17 cellular contexts compared by ENCODE assay signal in genomic region chr1:97603776-97604175, GRCh38.
A peak's percentile ranks its signal among the peaks of the same experiment; 100 is the strongest.
DNase-seq lines count a peak whose midpoint lies in the region; ATAC-seq, FAIRE-seq and TF ChIP-seq lines count a peak whose summit lies in the region.
"Had no signal": no experiment of that assay in that cellular context is flagged by ENCODE, and none has a peak within 500 bp of the region (broad histone marks: within the 10 kb centered on the region; RNA-seq: fewer than 3 reads in every experiment).

No MANE protein-coding gene starts in this region.

- no peak overlapping the region for H3K27ac Mint-ChIP-seq in astrocyte (ENCODE audit: unreplicated experiment)
- H3K27ac Mint-ChIP-seq: stimulated activated naive CD8-positive, alpha-beta T cell treated with anti-CD3 and anti-CD28 coated beads, Interleukin-15, Interleukin-2, amounts not matched to agents 100 ng/mL and 50 ng/mL, for 24 hours; T-helper 2 cell treated with Interferon-gamma antibody and Interleukin-4, amounts not matched to agents 5 μg/mL and 100 μg/mL, for 36 hours had no signal

- H3K36me3 Mint-ChIP-seq in astrocyte (ENCODE audit: low read depth, unreplicated experiment): no peaks in the 10 kb centered on the region

- H3K27me3 ChIP-seq in astrocyte (ENCODE audit: insufficient read depth, low read length) (no peaks in the 10 kb centered on the region), psoas muscle (ENCODE audit: insufficient read depth in 3 of 3, low read length in 2 of 3) (no peaks in the 10 kb centered on the region)
- H3K27me3 ChIP-seq: left lung, pancreas had no signal

- H4K20me1 ChIP-seq in astrocyte (ENCODE audit: insufficient read depth, low read length): no peaks in the 10 kb centered on the region

- H3K79me2 ChIP-seq in astrocyte (ENCODE audit: insufficient read depth, low read length): no peaks in the 10 kb centered on the region

- H2AFZ ChIP-seq in astrocyte (ENCODE audit: low read depth, low read length): no peak overlapping the region

- H3K9me3 ChIP-seq in astrocyte (ENCODE audit: insufficient read depth, low read depth, low read length): no peaks in the 10 kb centered on the region
- H3K9me3 ChIP-seq in psoas muscle: no peaks in the 10 kb centered on the region
- H3K9me3 ChIP-seq: left lung, pancreas had no signal

- DNase-seq in D721Med (ENCODE audit: insufficient read length, low spot score) (no peak), astrocyte (ENCODE audit: low read depth) (peak; percentile 37), lung microvascular endothelial cell (ENCODE audit: low read depth in 2 of 2) (peak; percentile 55 to 88), NCI-H2196 treated with DMSO at 0.1 percent for 48 hours (lab: John Stamatoyannopoulos, UW; ENCODE audit: unreplicated experiment) (no peak), NCI-H1694 treated with DMSO at 0.1 percent for 48 hours (lab: John Stamatoyannopoulos, UW) (no peak), psoas muscle (no peak), frontal cortex (ENCODE audit: low spot score in 2 of 2) (no peak)
- DNase-seq in Jurkat, Clone E6-1 (ENCODE audit: low read depth, low spot score): peak; percentile 70
- DNase-seq: activated naive CD4-positive, alpha-beta T cell treated with anti-CD3 and anti-CD28 coated beads, Interleukin-2, amount 50 U/mL, for 16 hours; head of caudate nucleus; left lung; NCI-H1092; pancreas had no signal

- peak overlapping the region; percentile 68 for H3K4me2 ChIP-seq in astrocyte (ENCODE audit: low read length)

- intact Hi-C loops in psoas muscle (cut with DNase I): no loop called here

- FAIRE-seq in D721Med (lab: Jason Lieb, UNC) (peak; percentile 63), astrocyte (lab: Jason Lieb, UNC) (no peak), frontal cortex (lab: Jason Lieb, UNC) (no peak)

- H3K4me1 ChIP-seq in astrocyte (ENCODE audit: insufficient read depth, low read length): no peaks in the 10 kb centered on the region
- H3K4me1 ChIP-seq in psoas muscle: no peaks in the 10 kb centered on the region
- H3K4me1 ChIP-seq: left lung had no signal

- TF ChIP-seq CTCF in D721Med (IDR thresholded peaks at IDR 0.05; ENCODE audit: insufficient read depth, missing control alignments) (no peak), astrocyte (IDR thresholded peaks at IDR 0.05; ENCODE audit: insufficient read depth, low read depth, low read length) (no peak), psoas muscle (IDR thresholded peaks at IDR 0.05) (no peak)

- H3K4me3 Mint-ChIP-seq in astrocyte (ENCODE audit: unreplicated experiment): no peak overlapping the region
- H3K4me3 Mint-ChIP-seq: stimulated activated naive CD8-positive, alpha-beta T cell treated with anti-CD3 and anti-CD28 coated beads, Interleukin-15, Interleukin-2, amounts not matched to agents 100 ng/mL and 50 ng/mL, for 24 hours; T-helper 2 cell treated with Interferon-gamma antibody and Interleukin-4, amounts not matched to agents 5 μg/mL and 100 μg/mL, for 36 hours had no signal

- H3K4me3 ChIP-seq in Jurkat, Clone E6-1 (ENCODE audit: low read length): peak overlapping the region; percentile 34
- H3K4me3 ChIP-seq in astrocyte (ENCODE audit: insufficient read depth, low read depth, low read length) (peak overlapping the region; percentile 17), psoas muscle (no peak overlapping the region)
- H3K4me3 ChIP-seq: coronary artery, left lung, pancreas had no signal

- no peaks in the 10 kb centered on the region for H3K9me3 Mint-ChIP-seq in astrocyte (ENCODE audit: unreplicated experiment)
- H3K9me3 Mint-ChIP-seq: stimulated activated naive CD8-positive, alpha-beta T cell treated with anti-CD3 and anti-CD28 coated beads, Interleukin-15, Interleukin-2, amounts not matched to agents 100 ng/mL and 50 ng/mL, for 24 hours; T-helper 2 cell treated with Interferon-gamma antibody and Interleukin-4, amounts not matched to agents 5 μg/mL and 100 μg/mL, for 36 hours had no signal

- peak overlapping the region; percentile 28 for H3K9ac ChIP-seq in astrocyte (ENCODE audit: low read length)

- H3K36me3 ChIP-seq in astrocyte (ENCODE audit: insufficient read depth, low read length) (no peaks in the 10 kb centered on the region), psoas muscle (ENCODE audit: insufficient read depth in 1 of 2, low read depth in 1 of 2) (no peaks in the 10 kb centered on the region)
- H3K36me3 ChIP-seq: left lung, pancreas had no signal

- WGBS in psoas muscle, 3 donors: 55 to 59% (median 58%) methylated on average over 5 of the region's 5 CpGs

- ATAC-seq in psoas muscle: no peak
- ATAC-seq: left lung had no signal

- H3K27ac ChIP-seq in astrocyte (ENCODE audit: low read depth, low read length) (no peak overlapping the region), psoas muscle (no peak overlapping the region)
- H3K27ac ChIP-seq: C4-2B, coronary artery, left lung, pancreas had no signal

- H3K27me3 Mint-ChIP-seq in astrocyte (ENCODE audit: low read depth, unreplicated experiment): no peaks in the 10 kb centered on the region
- H3K27me3 Mint-ChIP-seq: stimulated activated naive CD8-positive, alpha-beta T cell treated with anti-CD3 and anti-CD28 coated beads, Interleukin-15, Interleukin-2, amounts not matched to agents 100 ng/mL and 50 ng/mL, for 24 hours had no signal

- H3K4me1 Mint-ChIP-seq in astrocyte (ENCODE audit: low read depth, unreplicated experiment): no peaks in the 10 kb centered on the region

Comparison
In these comparisons a context has a peak if more than half of its experiments do, and no peak if none do; other contexts are left out.
1. DNase-seq: peak in Jurkat, Clone E6-1 (single experiment), astrocyte (single experiment) and lung microvascular endothelial cell (2 of 2); none in D721Med (single experiment), NCI-H2196 treated with DMSO at 0.1 percent for 48 hours (single experiment), NCI-H1694 treated with DMSO at 0.1 percent for 48 hours (single experiment), psoas muscle (0 of 2) and frontal cortex (0 of 2).